21 cellular contexts compared by ENCODE assay signal in the genomic region with DNA sequence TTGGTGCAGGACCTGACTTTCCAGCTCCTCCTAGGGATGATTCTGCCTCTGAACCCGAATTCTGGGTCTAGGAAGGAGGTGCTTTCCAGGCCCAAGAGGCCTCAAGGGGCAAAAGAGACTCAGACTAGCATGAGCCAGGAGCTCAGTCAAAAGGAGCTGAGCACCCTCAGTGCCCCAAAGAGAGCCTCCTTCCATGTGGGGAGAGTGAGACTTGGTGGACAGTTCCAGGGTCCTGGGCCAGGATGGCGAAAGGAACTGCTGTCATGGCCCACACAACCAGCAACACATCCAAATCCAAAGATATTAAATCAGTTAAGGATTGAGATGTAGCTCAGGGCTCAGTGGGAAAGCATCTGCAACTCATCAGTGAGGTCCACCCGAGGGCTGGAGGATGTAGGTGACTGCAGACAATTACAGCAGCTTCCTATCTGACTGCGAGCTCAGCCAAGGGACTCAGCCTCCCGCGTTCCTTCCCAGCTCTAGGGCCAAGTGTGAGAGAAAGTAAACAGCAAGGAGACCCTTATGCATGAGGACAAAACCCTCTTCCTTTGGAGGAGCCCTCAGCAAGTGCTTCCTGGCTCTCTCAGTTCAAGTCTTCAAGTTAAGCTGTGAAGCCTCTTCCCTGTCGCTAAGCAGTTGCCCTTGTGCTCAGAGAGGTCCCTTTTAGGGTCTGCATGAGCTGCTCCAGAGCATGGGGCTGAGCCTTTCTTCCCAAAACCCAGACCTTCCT.
"Had no signal": no experiment of that assay in that cellular context is flagged by ENCODE, and none has a peak within 500 bp of the region (broad histone marks: within the 10 kb centered on the region; RNA-seq: fewer than 3 reads in every experiment).

No MANE protein-coding gene starts in this region.

- H3K9me3 ChIP-seq: esophagus muscularis mucosa, heart right ventricle, neutrophil, testis, upper lobe of left lung had no signal

- H3K27ac ChIP-seq: esophagus muscularis mucosa, heart right ventricle, neutrophil, skin epidermis, testis, upper lobe of left lung had no signal

- FAIRE-seq: endothelial cell of umbilical vein had no signal

- H3K27me3 ChIP-seq: esophagus muscularis mucosa, heart right ventricle, neutrophil, testis, upper lobe of left lung had no signal

- ATAC-seq: activated CD8-positive, alpha-beta T cell treated with anti-CD3 and anti-CD28 coated beads for 36 hours; activated T-cell treated with anti-CD3 and anti-CD28 coated beads, Interleukin-2, amount 50 U/mL, for 72 hours; heart right ventricle; naive thymus-derived CD8-positive, alpha-beta T cell had no signal

- H3K4me1 ChIP-seq: testis, upper lobe of left lung had no signal

- H3K4me1 Mint-ChIP-seq: activated B cell treated with CpG ODN at 0.5 μM for 24 hours; immature natural killer cell; naive thymus-derived CD8-positive, alpha-beta T cell had no signal

- DNase-seq: activated B cell treated with CpG ODN at 0.5 μM for 24 hours; activated CD4-positive, alpha-beta T cell treated with anti-CD3 and anti-CD28 coated beads for 4 hours; activated CD8-positive, alpha-beta T cell treated with anti-CD3 and anti-CD28 coated beads for 36 hours; activated gamma-delta T cell treated with Interleukin-2 at 50 U/mL for 16 hours; activated T-cell treated with anti-CD3 and anti-CD28 coated beads, Interleukin-2, amount 50 U/mL, for 72 hours; effector CD8-positive, alpha-beta T cell; heart right ventricle; immature natural killer cell; kidney glomerular epithelial cell; mesenchymal stem cell; naive thymus-derived CD8-positive, alpha-beta T cell; posterior cingulate gyrus; stimulated activated CD4-positive, alpha-beta T cell treated with anti-CD3 and anti-CD28 coated beads, Interleukin-2, amount 100 ng/mL, for 48 hours; testis; upper lobe of left lung had no signal

- H3K36me3 ChIP-seq: esophagus muscularis mucosa, neutrophil had no signal

- H3K4me3 Mint-ChIP-seq: activated B cell treated with CpG ODN at 0.5 μM for 24 hours; activated CD8-positive, alpha-beta T cell treated with anti-CD3 and anti-CD28 coated beads for 36 hours; activated naive CD8-positive, alpha-beta T cell; activated T-cell treated with anti-CD3 and anti-CD28 coated beads, Interleukin-2, amount 50 U/mL, for 72 hours; dendritic cell treated with granulocyte-macrophage colony-stimulating factor and Interleukin-4, amounts not matched to agents 40 ng/mL and 50 ng/mL, for 4 days; immature natural killer cell had no signal

- H3K27ac Mint-ChIP-seq: activated B cell treated with CpG ODN at 0.5 μM for 24 hours; activated CD8-positive, alpha-beta T cell treated with anti-CD3 and anti-CD28 coated beads for 36 hours; activated naive CD8-positive, alpha-beta T cell; activated T-cell treated with anti-CD3 and anti-CD28 coated beads, Interleukin-2, amount 50 U/mL, for 72 hours; dendritic cell treated with granulocyte-macrophage colony-stimulating factor and Interleukin-4, amounts not matched to agents 40 ng/mL and 50 ng/mL, for 4 days; immature natural killer cell; naive thymus-derived CD8-positive, alpha-beta T cell had no signal

- H3K36me3 Mint-ChIP-seq: activated naive CD8-positive, alpha-beta T cell; immature natural killer cell; naive thymus-derived CD8-positive, alpha-beta T cell had no signal

- H3K4me3 ChIP-seq: esophagus muscularis mucosa, heart right ventricle, skin epidermis, testis, upper lobe of left lung had no signal

- H3K27me3 Mint-ChIP-seq: activated CD8-positive, alpha-beta T cell treated with anti-CD3 and anti-CD28 coated beads for 36 hours; activated naive CD8-positive, alpha-beta T cell; dendritic cell treated with granulocyte-macrophage colony-stimulating factor and Interleukin-4, amounts not matched to agents 40 ng/mL and 50 ng/mL, for 4 days had no signal

- H3K9me3 Mint-ChIP-seq: activated B cell treated with CpG ODN at 0.5 μM for 24 hours; activated CD8-positive, alpha-beta T cell treated with anti-CD3 and anti-CD28 coated beads for 36 hours; activated T-cell treated with anti-CD3 and anti-CD28 coated beads, Interleukin-2, amount 50 U/mL, for 72 hours; dendritic cell treated with granulocyte-macrophage colony-stimulating factor and Interleukin-4, amounts not matched to agents 40 ng/mL and 50 ng/mL, for 4 days; immature natural killer cell; naive thymus-derived CD8-positive, alpha-beta T cell had no signal
